ENCODE assay signal across 24 cellular contexts in the genomic region with DNA sequence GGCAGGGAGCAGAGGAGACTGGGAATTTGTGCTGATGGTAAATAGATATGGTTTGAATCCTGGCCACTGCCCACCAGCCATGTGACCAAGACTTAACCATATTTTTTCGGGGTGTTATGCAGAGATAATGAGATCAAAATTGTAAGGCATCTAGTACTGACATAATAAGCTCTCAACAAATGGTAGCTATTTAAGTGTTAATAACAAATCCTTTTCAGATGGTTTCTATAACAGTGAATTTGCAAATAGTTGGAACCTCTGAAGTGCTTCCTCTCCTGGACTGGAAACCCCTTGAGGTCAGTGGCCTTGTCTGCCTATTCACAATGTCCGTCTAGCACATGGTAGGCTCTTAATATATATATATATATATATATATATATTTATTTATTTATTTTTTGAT.
DNase-seq lines count a peak whose midpoint lies in the region; ATAC-seq, FAIRE-seq and TF ChIP-seq lines count a peak whose summit lies in the region.
"Had no signal": no experiment of that assay in that cellular context is flagged by ENCODE, and none has a peak within 500 bp of the region (broad histone marks: within the 10 kb centered on the region; RNA-seq: fewer than 3 reads in every experiment).

No MANE protein-coding gene starts in this region.

- intact Hi-C loops in CD4-positive, alpha-beta memory T cell (cut with micrococcal nuclease), result no loop called here
- intact Hi-C loops in K562 (cut with micrococcal nuclease), result no loop called here
- intact Hi-C loops in sciatic nerve (cut with DNase I), result no loop called here

- no peak for TF ChIP-seq RAD21 in K562 (CRISPR knock-in tag; conservative IDR thresholded peaks at IDR 0.05 in 1 of 2, IDR thresholded peaks at IDR 0.05 in 1 of 2)

- no peak for TF ChIP-seq EP300 in K562 (IDR thresholded peaks at IDR 0.05; ENCODE audit: low read length)

- WGBS in K562 (ENCODE audit: insufficient coverage, low coverage, missing lambda C conversion rate), result 18% methylated on average over 2 of the region's 2 CpGs

- H3K79me2 ChIP-seq in K562 (ENCODE audit: control insufficient read depth, insufficient read depth, low read length), result no peaks in the 10 kb centered on the region

- H3K4me1 Mint-ChIP-seq in CD4-positive, CD25-positive, alpha-beta regulatory T cell, result peaks cover 14 to 48% (median 32%) of the 10 kb centered on the region in 4 donors
- peaks cover 21 to 45% (median 30%) of the 10 kb centered on the region in 4 donors for H3K4me1 Mint-ChIP-seq in CD4-positive, alpha-beta memory T cell

- H3K4me1 ChIP-seq in CD4-positive, CD25-positive, alpha-beta regulatory T cell (ENCODE audit: control insufficient read depth, insufficient read depth, low read length, poor library complexity, severe bottlenecking), result peaks cover 22% of the 10 kb centered on the region
- peaks cover 34% of the 10 kb centered on the region for H3K4me1 ChIP-seq in CD4-positive, alpha-beta memory T cell (ENCODE audit: insufficient read depth, low read length)
- peaks cover 3 to 6% of the 10 kb centered on the region in 2 experiments; a peak in 1 of 5 replicates for H3K4me1 ChIP-seq in K562 (replicated peaks in 1 of 2; ENCODE audit: control insufficient read depth in 2 of 2, insufficient read depth in 2 of 2, low read length in 2 of 2)
- H3K4me1 ChIP-seq: SJSA1 had no signal

- peak overlapping the region; percentile 84 to 95 (median 90) for H3K27ac Mint-ChIP-seq in CD4-positive, CD25-positive, alpha-beta regulatory T cell
- peak overlapping the region in 4 of 7 donors; percentile 41 to 92 (median 83) for H3K27ac Mint-ChIP-seq in CD4-positive, alpha-beta memory T cell

- H3K27me3 Mint-ChIP-seq in CD4-positive, CD25-positive, alpha-beta regulatory T cell, result no peaks in the 10 kb centered on the region
- H3K27me3 Mint-ChIP-seq in CD4-positive, alpha-beta memory T cell, result no peaks in the 10 kb centered on the region

- no peak overlapping the region for H3K9ac ChIP-seq in K562 (ENCODE audit: insufficient read depth in 1 of 2, low read depth in 2 of 2, low read length in 2 of 2)

- POLR2A ChIA-PET in CD4-positive, alpha-beta memory T cell (lab: Charles Lee; ENCODE audit: partially characterized antibody), result no interaction called here
- POLR2A ChIA-PET in K562 (lab: Yijun Ruan, JAX), result no interaction called here

- TF ChIP-seq CTCF in K562 (IDR thresholded peaks at IDR 0.05 in 2 of 3, conservative IDR thresholded peaks at IDR 0.05 in 1 of 3; ENCODE audit: insufficient read depth in 2 of 3, low read depth in 1 of 3, low read length in 3 of 3), result no peak

- no peaks in the 10 kb centered on the region for H3K9me1 ChIP-seq in K562 (ENCODE audit: control insufficient read depth, insufficient read depth, low read length)

- H3K27ac ChIP-seq in CD4-positive, CD25-positive, alpha-beta regulatory T cell (ENCODE audit: insufficient read depth, low read length, poor library complexity, severe bottlenecking), result peak overlapping the region; percentile 72
- no peak overlapping the region for H3K27ac ChIP-seq in CD4-positive, alpha-beta memory T cell (ENCODE audit: low read depth, low read length)
- no peak overlapping the region for H3K27ac ChIP-seq in K562 (ENCODE audit: extremely low read depth, low read depth, low read length)
- H3K27ac ChIP-seq: C4-2B, PC-9, SJSA1 had no signal

- H3K9me3 ChIP-seq in CD4-positive, CD25-positive, alpha-beta regulatory T cell (ENCODE audit: control insufficient read depth in 2 of 2, low read length in 2 of 2), result no peaks in the 10 kb centered on the region
- H3K9me3 ChIP-seq in CD4-positive, alpha-beta memory T cell (ENCODE audit: control insufficient read depth in 1 of 2, low read length in 2 of 2), result no peaks in the 10 kb centered on the region
- H3K9me3 ChIP-seq in K562 (replicated peaks; ENCODE audit: control insufficient read depth, insufficient read depth, low read depth, low read length), result no peaks in the 10 kb centered on the region
- H3K9me3 ChIP-seq: SJSA1 had no signal

- peaks cover 11% of the 10 kb centered on the region for H3K36me3 Mint-ChIP-seq in CD4-positive, CD25-positive, alpha-beta regulatory T cell
- peaks cover 0 to 3% of the 10 kb centered on the region in 2 donors for H3K36me3 Mint-ChIP-seq in CD4-positive, alpha-beta memory T cell

- H3K4me2 ChIP-seq in K562 (ENCODE audit: insufficient read depth, low read length), result no peak overlapping the region
- H3K4me2 ChIP-seq: PC-9 had no signal

- FAIRE-seq in K562 (lab: Jason Lieb, UNC), result no peak
- FAIRE-seq: GM12878, GM19239 had no signal

- CTCF ChIA-PET in CD4-positive, alpha-beta memory T cell (lab: Charles Lee; ENCODE audit: partially characterized antibody), result interaction anchor here (4.4 kb wide), 1 partner anchor 227 kb away, joined by 18 read pairs; no protein-coding TSS in a partner anchor
- CTCF ChIA-PET in K562 (lab: Yijun Ruan, JAX; ENCODE audit: low intra/inter-chr PET ratio), result no interaction called here

- peak overlapping the region; percentile 68 to 91 (median 86) for H3K4me3 Mint-ChIP-seq in CD4-positive, CD25-positive, alpha-beta regulatory T cell
- H3K4me3 Mint-ChIP-seq in CD4-positive, alpha-beta memory T cell, result peak overlapping the region in 1 of 8 donors; percentile 94

- no peak overlapping the region for H3K4me3 ChIP-seq in CD4-positive, CD25-positive, alpha-beta regulatory T cell (ENCODE audit: low read depth, low read length)
- no peak overlapping the region for H3K4me3 ChIP-seq in CD4-positive, alpha-beta memory T cell (ENCODE audit: low read length in 2 of 2)
- H3K4me3 ChIP-seq in K562, result no peak overlapping the region
- H3K4me3 ChIP-seq: GM12878, PC-9, SJSA1 had no signal

- no peaks in the 10 kb centered on the region for H3K36me3 ChIP-seq in CD4-positive, CD25-positive, alpha-beta regulatory T cell (ENCODE audit: control insufficient read depth, insufficient read depth, low read length)
- H3K36me3 ChIP-seq in CD4-positive, alpha-beta memory T cell (ENCODE audit: insufficient read depth, low read length), result no peaks in the 10 kb centered on the region
- no peaks in the 10 kb centered on the region for H3K36me3 ChIP-seq in K562 (ENCODE audit: control insufficient read depth, insufficient read depth, low read length)
- H3K36me3 ChIP-seq: SJSA1 had no signal

- TF ChIP-seq POLR2A in K562 (conservative IDR thresholded peaks at IDR 0.05), result no peak

- no peaks in the 10 kb centered on the region for H3K9me3 Mint-ChIP-seq in CD4-positive, CD25-positive, alpha-beta regulatory T cell
- H3K9me3 Mint-ChIP-seq in CD4-positive, alpha-beta memory T cell, result peaks cover 0 to 1% (median 0%) of the 10 kb centered on the region in 8 donors

- no peak for ATAC-seq in CD4-positive, CD25-positive, alpha-beta regulatory T cell (ENCODE audit: low read depth in 2 of 2)
- ATAC-seq in K562, result no peak
- no peak for ATAC-seq in sciatic nerve
- no peak for ATAC-seq in HG03354 (IDR thresholded peaks at IDR 0.05; ENCODE audit: poor library complexity, severe bottlenecking, unreplicated experiment)
- ATAC-seq in GM19023 (IDR thresholded peaks at IDR 0.05; ENCODE audit: unreplicated experiment), result no peak
- ATAC-seq: GM12878, HCT116 had no signal

- H4K20me1 ChIP-seq in K562 (replicated peaks; ENCODE audit: control insufficient read depth, insufficient read depth, low read length), result 0 out of 2 replicates have a peak, but pooled peaks cover 4% of the 10 kb centered on the region

- in situ Hi-C loops in K562 (cut with MboI), result no loop called here

- H2AFZ ChIP-seq in K562 (ENCODE audit: low read depth, low read length), result no peak overlapping the region
- H2AFZ ChIP-seq: PC-9 had no signal

- no peaks in the 10 kb centered on the region for H3K27me3 ChIP-seq in CD4-positive, CD25-positive, alpha-beta regulatory T cell (ENCODE audit: control insufficient read depth, insufficient read depth, low read length)
- no peaks in the 10 kb centered on the region for H3K27me3 ChIP-seq in CD4-positive, alpha-beta memory T cell (ENCODE audit: insufficient read depth, low read length)
- peaks cover 9 to 21% of the 10 kb centered on the region in 2 experiments; a peak in 4 of 5 replicates for H3K27me3 ChIP-seq in K562 (ENCODE audit: control insufficient read depth in 2 of 2, insufficient read depth in 2 of 2, low read length in 2 of 2)
- H3K27me3 ChIP-seq: SJSA1 had no signal

- no peak for DNase-seq in CD4-positive, CD25-positive, alpha-beta regulatory T cell
- DNase-seq in CD4-positive, alpha-beta memory T cell, result no peak
- DNase-seq in K562 (ENCODE audit: extremely low read depth in 1 of 4, low spot score in 3 of 4) (no peak), sciatic nerve (ENCODE audit: low spot score) (peak; percentile 10), NCI-H146 treated with DMSO at 0.1 percent for 48 hours (lab: John Stamatoyannopoulos, UW; ENCODE audit: unreplicated experiment) (no peak)
- DNase-seq: EL, GDM1, Kasumi-1, MV-4-11, NCI-H1105, NCI-H1436 treated with DMSO at 0.1 percent for 48 hours, NCI-H2029, NCI-H2227 treated with DMSO at 0.1 percent for 48 hours, NCI-H526 treated with DMSO at 0.1 percent for 48 hours, PC-9, Right ventricle myocardium superior, RPMI8226 had no signal

- no TSS peak for BruUV-seq in K562 (replicated peaks; lab: Mats Ljungman, UMichigan)

TF ChIP-seq in K562, 482 proteins besides CTCF, POLR2A, EP300 and RAD21 (continues in another document):
- TF ChIP-seq ATF7 (IDR thresholded peaks at IDR 0.05), result peak; percentile 50; the same call in 1 of the 2 replicates
- peak; percentile 44; the same call in 1 of the 2 replicates for TF ChIP-seq RAD51 (IDR thresholded peaks at IDR 0.05; ENCODE audit: borderline replicate concordance, low read depth)
- TF ChIP-seq CHD4 (IDR thresholded peaks at IDR 0.05; ENCODE audit: insufficient read depth, insufficient replicate concordance, low read depth, low read length, poor library complexity, severe bottlenecking), result no peak
- no peak for TF ChIP-seq ZKSCAN3 (CRISPR knock-in tag; IDR thresholded peaks at IDR 0.05)
- TF ChIP-seq FOXK2 (conservative IDR thresholded peaks at IDR 0.05 in 1 of 2, IDR thresholded peaks at IDR 0.05 in 1 of 2; ENCODE audit: low read depth in 2 of 2), result 0 out of 4 replicates have a peak, but pooled peaks of 1 of the 2 experiments have one; percentile 31
- no peak for TF ChIP-seq ZNF589 (CRISPR knock-in tag; IDR thresholded peaks at IDR 0.05; ENCODE audit: low read depth)
- peak; percentile 37; the same call in 1 of the 2 replicates for TF ChIP-seq USF2 (CRISPR knock-in tag; IDR thresholded peaks at IDR 0.05)
